Comparison of ENCODE assay signal across 1 cellular context in genomic region chr6:43773981-43774775, GRCh38.
TF ChIP-seq lines count a peak whose summit lies in the region.

No MANE protein-coding gene starts in this region.

TF ChIP-seq in HepG2, 621 proteins besides CTCF, POLR2A, EP300 and RAD21 (continued from another document and continues in another):
- TF ChIP-seq ZBTB37 (CRISPR knock-in tag; IDR thresholded peaks at IDR 0.05) (no peak), SNAPC5 (CRISPR knock-in tag; IDR thresholded peaks at IDR 0.05; ENCODE audit: borderline replicate concordance) (no peak), NFKBIZ (CRISPR knock-in tag; IDR thresholded peaks at IDR 0.05) (no peak), ZNF713 (CRISPR knock-in tag; IDR thresholded peaks at IDR 0.05) (no peak), RCOR2 (CRISPR knock-in tag; IDR thresholded peaks at IDR 0.05) (no peak), ZNF407 (CRISPR knock-in tag; IDR thresholded peaks at IDR 0.05; ENCODE audit: not compliant biosample characterization) (no peak), ZNF740 (CRISPR knock-in tag; IDR thresholded peaks at IDR 0.05) (no peak), GRHL1 (CRISPR knock-in tag; conservative IDR thresholded peaks at IDR 0.05) (no peak), MED8 (CRISPR knock-in tag; IDR thresholded peaks at IDR 0.05; ENCODE audit: insufficient replicate concordance) (peak; percentile 1), ZNF782 (CRISPR knock-in tag; IDR thresholded peaks at IDR 0.05; ENCODE audit: borderline replicate concordance) (no peak), PRMT3 (CRISPR knock-in tag; IDR thresholded peaks at IDR 0.05; ENCODE audit: borderline replicate concordance, low read depth) (no peak), HOXA3 (CRISPR knock-in tag; IDR thresholded peaks at IDR 0.05) (no peak), RBM39 (IDR thresholded peaks at IDR 0.05; ENCODE audit: low read depth, low read length, poor library complexity, severe bottlenecking) (no peak), MAFK (conservative IDR thresholded peaks at IDR 0.05 in 1 of 2, IDR thresholded peaks at IDR 0.05 in 1 of 2; ENCODE audit: low read length in 2 of 2) (no peak), MED13 (CRISPR knock-in tag; IDR thresholded peaks at IDR 0.05) (no peak), HIVEP1 (CRISPR knock-in tag; IDR thresholded peaks at IDR 0.05) (no peak), ADNP (CRISPR knock-in tag; IDR thresholded peaks at IDR 0.05) (no peak), KLF16 (CRISPR knock-in tag; IDR thresholded peaks at IDR 0.05) (no peak), REL (CRISPR knock-in tag; conservative IDR thresholded peaks at IDR 0.05) (no peak), ZUFSP (CRISPR knock-in tag; IDR thresholded peaks at IDR 0.05; ENCODE audit: borderline replicate concordance) (no peak), SIX1 (CRISPR knock-in tag; IDR thresholded peaks at IDR 0.05; ENCODE audit: borderline replicate concordance) (no peak), ZNF792 (CRISPR knock-in tag; IDR thresholded peaks at IDR 0.05) (no peak), MEIS1 (CRISPR knock-in tag; IDR thresholded peaks at IDR 0.05; ENCODE audit: borderline replicate concordance) (no peak), ZGPAT (CRISPR knock-in tag; IDR thresholded peaks at IDR 0.05) (no peak), SNAI1 (CRISPR knock-in tag; IDR thresholded peaks at IDR 0.05; ENCODE audit: borderline replicate concordance) (no peak), DDIT3 (CRISPR knock-in tag; IDR thresholded peaks at IDR 0.05) (no peak), CHD4 (IDR thresholded peaks at IDR 0.05; ENCODE audit: borderline replicate concordance, low read length) (no peak), TBP (CRISPR knock-in tag; IDR thresholded peaks at IDR 0.05) (no peak), ZXDC (CRISPR knock-in tag; IDR thresholded peaks at IDR 0.05) (no peak), ZNF280D (CRISPR knock-in tag; IDR thresholded peaks at IDR 0.05) (0 out of 2 replicates have a peak, but pooled peaks have one; percentile 23), PAWR (CRISPR knock-in tag; IDR thresholded peaks at IDR 0.05; ENCODE audit: borderline replicate concordance) (no peak), ZFP37 (CRISPR knock-in tag; IDR thresholded peaks at IDR 0.05; ENCODE audit: borderline replicate concordance) (no peak), ZNF547 (CRISPR knock-in tag; IDR thresholded peaks at IDR 0.05) (no peak), ZNF746 (CRISPR knock-in tag; IDR thresholded peaks at IDR 0.05) (no peak; the same call in 1 of the 2 replicates), SATB2 (CRISPR knock-in tag; IDR thresholded peaks at IDR 0.05) (no peak), SAP130 (CRISPR knock-in tag; IDR thresholded peaks at IDR 0.05; ENCODE audit: low read depth) (no peak), ZSCAN21 (CRISPR knock-in tag; IDR thresholded peaks at IDR 0.05; ENCODE audit: borderline replicate concordance) (no peak)
